1 cellular context compared by ENCODE assay signal in genomic region chr2:61732787-61733186, GRCh38.
TF ChIP-seq lines count a peak whose summit lies in the region.

No MANE protein-coding gene starts in this region.

TF ChIP-seq in GM12878, 131 proteins besides CTCF, POLR2A, EP300 and RAD21 (continued from another document):
- TF ChIP-seq, protein P1, sequence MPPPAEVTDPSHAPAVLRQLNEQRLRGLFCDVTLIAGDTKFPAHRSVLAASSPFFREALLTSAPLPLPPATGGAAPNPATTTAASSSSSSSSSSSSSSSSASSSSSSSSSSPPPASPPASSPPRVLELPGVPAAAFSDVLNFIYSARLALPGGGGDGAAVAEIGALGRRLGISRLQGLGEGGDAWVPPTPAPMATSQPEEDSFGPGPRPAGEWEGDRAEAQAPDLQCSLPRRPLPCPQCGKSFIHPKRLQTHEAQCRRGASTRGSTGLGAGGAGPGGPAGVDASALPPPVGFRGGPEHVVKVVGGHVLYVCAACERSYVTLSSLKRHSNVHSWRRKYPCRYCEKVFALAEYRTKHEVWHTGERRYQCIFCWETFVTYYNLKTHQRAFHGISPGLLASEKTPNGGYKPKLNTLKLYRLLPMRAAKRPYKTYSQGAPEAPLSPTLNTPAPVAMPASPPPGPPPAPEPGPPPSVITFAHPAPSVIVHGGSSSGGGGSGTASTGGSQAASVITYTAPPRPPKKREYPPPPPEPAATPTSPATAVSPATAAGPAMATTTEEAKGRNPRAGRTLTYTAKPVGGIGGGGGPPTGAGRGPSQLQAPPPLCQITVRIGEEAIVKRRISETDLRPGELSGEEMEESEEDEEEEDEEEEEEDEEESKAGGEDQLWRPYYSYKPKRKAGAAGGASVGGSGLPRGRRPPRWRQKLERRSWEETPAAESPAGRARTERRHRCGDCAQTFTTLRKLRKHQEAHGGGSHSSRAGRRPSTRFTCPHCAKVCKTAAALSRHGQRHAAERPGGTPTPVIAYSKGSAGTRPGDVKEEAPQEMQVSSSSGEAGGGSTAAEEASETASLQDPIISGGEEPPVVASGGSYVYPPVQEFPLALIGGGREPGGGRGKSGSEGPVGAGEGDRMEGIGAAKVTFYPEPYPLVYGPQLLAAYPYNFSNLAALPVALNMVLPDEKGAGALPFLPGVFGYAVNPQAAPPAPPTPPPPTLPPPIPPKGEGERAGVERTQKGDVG (CRISPR knock-in tag; IDR thresholded peaks at IDR 0.05): no peak
- TF ChIP-seq KDM1A (IDR thresholded peaks at IDR 0.05; ENCODE audit: borderline replicate concordance) (no peak), FOXK2 (IDR thresholded peaks at IDR 0.05) (no peak), NFIC (IDR thresholded peaks at IDR 0.05; ENCODE audit: low read depth, low read length) (no peak), BRCA1 (IDR thresholded peaks at IDR 0.05; ENCODE audit: low read depth, low read length) (no peak), SMC3 (IDR thresholded peaks at IDR 0.05; ENCODE audit: borderline replicate concordance, low read length) (no peak)
